ENCODE assay signal across 19 cellular contexts in the genomic region with DNA sequence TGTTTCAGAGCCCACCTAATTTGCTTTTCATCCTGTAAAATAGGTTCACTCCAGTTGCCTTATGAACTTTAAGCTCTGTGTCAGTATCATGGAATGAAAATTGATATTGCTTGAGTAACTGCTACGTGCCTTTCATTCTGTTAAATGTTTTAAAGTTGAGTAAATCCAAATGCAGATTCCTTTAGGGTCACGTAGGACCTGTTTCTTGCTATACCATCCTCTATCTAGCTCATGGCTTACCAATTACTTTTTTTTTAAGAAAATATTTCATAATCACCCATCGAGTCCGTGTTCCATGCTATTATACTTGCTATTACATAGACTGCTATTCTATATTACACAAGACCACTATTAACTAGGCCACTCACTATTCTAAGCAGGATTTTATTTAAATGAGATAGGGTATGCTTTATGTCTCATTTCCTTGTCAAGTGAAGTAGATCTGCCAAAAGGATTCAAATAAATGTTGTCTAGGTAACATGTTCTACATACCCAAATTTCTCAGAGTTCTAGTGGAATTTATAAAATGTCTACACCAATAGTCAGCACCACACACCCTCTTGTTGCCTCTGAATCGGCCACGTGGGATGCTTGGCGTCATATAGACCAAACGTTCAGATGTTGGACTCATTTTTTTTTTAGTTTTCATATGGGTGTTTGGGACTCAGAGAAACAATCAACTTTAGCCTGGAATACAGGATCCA. TPM values are rescaled to one million over a fixed set of nuclear protein-coding genes. Genes with fewer than 3 reads are reported as not detected.
"Had no signal": no experiment of that assay in that cellular context is flagged by ENCODE, and none has a peak within 500 bp of the region (broad histone marks: within the 10 kb centered on the region; RNA-seq: fewer than 3 reads in every experiment).

No MANE protein-coding gene starts in this region.

- H3K4me1 ChIP-seq: parathyroid adenoma, transverse colon had no signal

- DNase-seq: activated CD4-positive, alpha-beta T cell treated with anti-CD3 and anti-CD28 coated beads for 4 hours; activated CD8-positive, alpha-beta memory T cell treated with anti-CD3 and anti-CD28 coated beads, Interleukin-2, amount 50 U/mL, for 48 hours; activated gamma-delta T cell treated with Interleukin-2 at 50 U/mL for 16 hours; activated naive CD8-positive, alpha-beta T cell treated with anti-CD3 and anti-CD28 coated beads for 36 hours; aorta; cortex of kidney; effector memory CD4-positive, alpha-beta T cell; left ventricle myocardium superior; mucosa of descending colon; naive thymus-derived CD4-positive, alpha-beta T cell; stimulated activated CD4-positive, alpha-beta T cell treated with anti-CD3 and anti-CD28 coated beads, Interleukin-15, amount 100 ng/mL, for 24 hours; stimulated activated CD4-positive, alpha-beta T cell treated with anti-CD3 and anti-CD28 coated beads, Interleukin-4, amount 100 ng/mL, for 1 hour; stimulated activated naive B cell treated with anti-CD40 and anti-IgM and Interleukin-4, amounts not matched to agents 10 μg/mL and 1 μg/mL and 100 μg/mL, for 72 hours; T-helper 2 cell; transverse colon had no signal

- H3K9ac ChIP-seq: parathyroid adenoma had no signal

- H3K79me2 ChIP-seq: parathyroid adenoma had no signal

- H3K36me3 ChIP-seq: transverse colon had no signal

- H3K27me3 ChIP-seq: transverse colon had no signal

- H3K9me3 ChIP-seq: mucosa of descending colon, transverse colon had no signal

- H3K4me3 ChIP-seq: mucosa of descending colon, skin epidermis, transverse colon had no signal

- H3K27ac ChIP-seq: epithelial cell of prostate, parathyroid adenoma, skin epidermis, transverse colon had no signal

- H2AFZ ChIP-seq: parathyroid adenoma had no signal

RNA-seq across cellular contexts. Expression of a gene that starts 11.9 kb away (rescaled TPM):
- total RNA-seq: activated naive CD8-positive, alpha-beta T cell treated with anti-CD3 and anti-CD28 coated beads for 36 hours; kidney epithelial cell; left ventricle myocardium superior; naive thymus-derived CD4-positive, alpha-beta T cell had no signal
- polyA plus RNA-seq: naive thymus-derived CD4-positive, alpha-beta T cell had no signal
